Comparison of ENCODE assay signal across 26 cellular contexts in the genomic region with DNA sequence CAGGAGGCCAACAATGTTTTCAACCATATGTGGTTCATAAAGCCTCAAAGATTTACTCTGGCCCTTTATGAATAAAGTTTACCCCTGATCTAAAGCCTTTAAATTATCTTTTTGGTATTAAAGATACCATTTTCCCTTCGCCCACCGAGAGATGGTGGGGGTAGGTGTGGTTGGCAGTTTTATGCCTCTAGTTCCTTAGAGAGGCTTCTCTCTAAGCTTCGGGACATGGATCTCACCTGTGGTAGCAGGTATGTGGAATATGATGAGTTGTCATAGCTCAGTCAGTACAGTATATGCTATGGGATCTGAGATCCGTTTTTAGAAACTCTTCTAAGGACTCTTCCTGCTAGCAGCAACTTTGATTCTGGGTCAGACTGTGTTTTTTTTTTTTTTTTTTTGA. TPM values are rescaled to one million over a fixed set of nuclear protein-coding genes. Genes with fewer than 3 reads are reported as not detected.
DNase-seq lines count a peak whose midpoint lies in the region; ATAC-seq, FAIRE-seq and TF ChIP-seq lines count a peak whose summit lies in the region.
"Had no signal": no experiment of that assay in that cellular context is flagged by ENCODE, and none has a peak within 500 bp of the region (broad histone marks: within the 10 kb centered on the region; RNA-seq: fewer than 3 reads in every experiment).

No MANE protein-coding gene starts in this region.

- no peak for TF ChIP-seq RAD21 in K562 (CRISPR knock-in tag; conservative IDR thresholded peaks at IDR 0.05 in 1 of 2, IDR thresholded peaks at IDR 0.05 in 1 of 2)

- TF ChIP-seq POLR2A in K562 (conservative IDR thresholded peaks at IDR 0.05) = peak; percentile 27

- H4K20me1 ChIP-seq in GM23248 (ENCODE audit: insufficient read depth) (no peaks in the 10 kb centered on the region), K562 (replicated peaks; ENCODE audit: control insufficient read depth, insufficient read depth, low read length) (peaks cover 4% of the 10 kb centered on the region; the same call in 1 of the 2 replicates)

- H3K4me3 ChIP-seq in GM23248 (no peak overlapping the region), K562 (no peak overlapping the region), lower lobe of right lung (no peak overlapping the region)
- H3K4me3 ChIP-seq: ascending aorta, colonic mucosa, gastrocnemius medialis, SJCRH30, upper lobe of left lung had no signal

- ATAC-seq in K562 (no peak), GM18867 (IDR thresholded peaks at IDR 0.05; ENCODE audit: unreplicated experiment) (no peak), lower lobe of right lung (no peak)
- ATAC-seq: gastrocnemius medialis, HCT116 had no signal

- in situ Hi-C loops in GM23248 (cut with MboI) (no loop called here), K562 (cut with MboI) (no loop called here)

- H2AFZ ChIP-seq in GM23248 (no peak overlapping the region), K562 (ENCODE audit: low read depth, low read length) (no peak overlapping the region)
- H2AFZ ChIP-seq: PC-9 had no signal

- no peak for TF ChIP-seq CTCF in K562 (IDR thresholded peaks at IDR 0.05 in 2 of 3, conservative IDR thresholded peaks at IDR 0.05 in 1 of 3; ENCODE audit: insufficient read depth in 2 of 3, low read depth in 1 of 3, low read length in 3 of 3)
- TF ChIP-seq CTCF in nephron (IDR thresholded peaks at IDR 0.05; ENCODE audit: unreplicated experiment in 3 of 3) = no peak
- no peak for TF ChIP-seq CTCF in lower lobe of right lung (IDR thresholded peaks at IDR 0.05)

- TF ChIP-seq EP300 in K562 (IDR thresholded peaks at IDR 0.05; ENCODE audit: low read length) = no peak

- H3K9ac ChIP-seq in GM23248 (peak overlapping the region; percentile 97; the same call in 1 of the 2 replicates), K562 (ENCODE audit: insufficient read depth in 1 of 2, low read depth in 2 of 2, low read length in 2 of 2) (no peak overlapping the region)
- H3K9ac ChIP-seq: KMS-11 had no signal

- H3F3A ChIP-seq in GM23248 (ENCODE audit: insufficient read depth) = peaks cover 62% of the 10 kb centered on the region

- H3K4me3 Mint-ChIP-seq in T-helper 1 cell treated with Interleukin-12 subunit alpha and Interleukin-12 subunit beta and Interleukin-4 antibody, amounts not matched to agents 30 μg/mL and 1 μg/mL, for 36 hours = peak overlapping the region; percentile 21
- peak overlapping the region; percentile 97 to 100 (median 98) for H3K4me3 Mint-ChIP-seq in nephron

- H3K4me2 ChIP-seq in GM23248 (ENCODE audit: unreplicated experiment) = no peak overlapping the region
- no peak overlapping the region for H3K4me2 ChIP-seq in K562 (ENCODE audit: insufficient read depth, low read length)
- H3K4me2 ChIP-seq: KMS-11 had no signal

- H3K27me3 ChIP-seq in GM23248 (replicated peaks; ENCODE audit: insufficient read depth) (no peaks in the 10 kb centered on the region), K562 (ENCODE audit: control insufficient read depth in 2 of 2, insufficient read depth in 2 of 2, low read length in 2 of 2) (no peaks in the 10 kb centered on the region), lower lobe of right lung (ENCODE audit: low read depth) (no peaks in the 10 kb centered on the region)
- H3K27me3 ChIP-seq: ascending aorta, colonic mucosa, gastrocnemius medialis, SJCRH30, upper lobe of left lung had no signal

- H3K9me3 Mint-ChIP-seq in T-helper 1 cell treated with Interleukin-12 subunit alpha and Interleukin-12 subunit beta and Interleukin-4 antibody, amounts not matched to agents 30 μg/mL and 1 μg/mL, for 36 hours = no peaks in the 10 kb centered on the region
- H3K9me3 Mint-ChIP-seq in nephron = no peaks in the 10 kb centered on the region

- H3K4me1 Mint-ChIP-seq in T-helper 1 cell treated with Interleukin-12 subunit alpha and Interleukin-12 subunit beta and Interleukin-4 antibody, amounts not matched to agents 30 μg/mL and 1 μg/mL, for 36 hours (ENCODE audit: low read depth) = peaks cover 24% of the 10 kb centered on the region
- H3K4me1 Mint-ChIP-seq in nephron = peaks cover 53% of the 10 kb centered on the region

- H3K27ac ChIP-seq in GM23248 = no peak overlapping the region
- no peak overlapping the region for H3K27ac ChIP-seq in K562 (ENCODE audit: extremely low read depth, low read depth, low read length)
- H3K27ac ChIP-seq in lower lobe of right lung = no peak overlapping the region
- H3K27ac ChIP-seq: ascending aorta, colonic mucosa, KMS-11, left ventricle myocardium inferior, PC-9, SJCRH30, upper lobe of left lung had no signal

- H3K36me3 ChIP-seq in GM23248 (ENCODE audit: low read depth) (peaks cover 12% of the 10 kb centered on the region; the same call in 1 of the 2 replicates), K562 (ENCODE audit: control insufficient read depth, insufficient read depth, low read length) (peaks cover 56% of the 10 kb centered on the region), lower lobe of right lung (peaks cover 40% of the 10 kb centered on the region)
- H3K36me3 ChIP-seq: colonic mucosa had no signal

- H3K79me2 ChIP-seq in GM23248 (ENCODE audit: insufficient read depth) (peaks cover 29% of the 10 kb centered on the region), K562 (ENCODE audit: control insufficient read depth, insufficient read depth, low read length) (peaks cover 23% of the 10 kb centered on the region)

- FAIRE-seq in K562 (lab: Jason Lieb, UNC) = no peak

- H3K9me1 ChIP-seq in K562 (ENCODE audit: control insufficient read depth, insufficient read depth, low read length) = no peaks in the 10 kb centered on the region

- POLR2A ChIA-PET in K562 (lab: Yijun Ruan, JAX) = interaction anchor here (0.7 to 3.9 kb wide), 4 partner anchors 8 to 39 kb away, joined by 3 to 22 read pairs (median 5); a partner anchor contains a TSS

- no peaks in the 10 kb centered on the region for H3K27me3 Mint-ChIP-seq in T-helper 1 cell treated with Interleukin-12 subunit alpha and Interleukin-12 subunit beta and Interleukin-4 antibody, amounts not matched to agents 30 μg/mL and 1 μg/mL, for 36 hours (ENCODE audit: low read depth)
- H3K27me3 Mint-ChIP-seq in nephron (ENCODE audit: low read depth) = no peaks in the 10 kb centered on the region

- no peaks in the 10 kb centered on the region for H3K9me2 ChIP-seq in GM23248 (ENCODE audit: insufficient read depth)

- peaks cover 32% of the 10 kb centered on the region for H3K36me3 Mint-ChIP-seq in T-helper 1 cell treated with Interleukin-12 subunit alpha and Interleukin-12 subunit beta and Interleukin-4 antibody, amounts not matched to agents 30 μg/mL and 1 μg/mL, for 36 hours (ENCODE audit: low read depth)
- H3K36me3 Mint-ChIP-seq in nephron (ENCODE audit: low read depth) = peaks cover 42% of the 10 kb centered on the region

- H3K9me3 ChIP-seq in GM23248 (ENCODE audit: low read depth) (no peaks in the 10 kb centered on the region), K562 (replicated peaks; ENCODE audit: control insufficient read depth, insufficient read depth, low read depth, low read length) (no peaks in the 10 kb centered on the region), lower lobe of right lung (no peaks in the 10 kb centered on the region)
- H3K9me3 ChIP-seq: ascending aorta, colonic mucosa, gastrocnemius medialis, left ventricle myocardium inferior, SJCRH30, upper lobe of left lung had no signal

- BruUV-seq in K562 (replicated peaks; lab: Mats Ljungman, UMichigan) = no TSS peak

- peak overlapping the region; percentile 31 for H3K27ac Mint-ChIP-seq in T-helper 1 cell treated with Interleukin-12 subunit alpha and Interleukin-12 subunit beta and Interleukin-4 antibody, amounts not matched to agents 30 μg/mL and 1 μg/mL, for 36 hours
- peak overlapping the region in 2 of 3 experiments; percentile 50 to 74 for H3K27ac Mint-ChIP-seq in nephron

- peaks cover 15% of the 10 kb centered on the region for H3K4me1 ChIP-seq in GM23248 (ENCODE audit: insufficient read depth)
- H3K4me1 ChIP-seq in K562 (replicated peaks in 1 of 2; ENCODE audit: control insufficient read depth in 2 of 2, insufficient read depth in 2 of 2, low read length in 2 of 2) = peaks cover 12 to 33% of the 10 kb centered on the region in 2 experiments
- H3K4me1 ChIP-seq in lower lobe of right lung = peaks cover 27% of the 10 kb centered on the region

- WGBS in GM23248 (ENCODE audit: low coverage in 1 of 2, low lambda C conversion rate in 2 of 2, missing lambda C conversion rate in 2 of 2), 2 experiments = 98 to 100% methylated on average over 4 of the region's 4 CpGs
- WGBS in K562 (ENCODE audit: insufficient coverage, low coverage, missing lambda C conversion rate) = 94% methylated on average over 4 of the region's 4 CpGs

- DNase-seq in T-helper 1 cell (no peak), GM23248 (no peak), K562 (ENCODE audit: extremely low read depth in 1 of 4, low spot score in 3 of 4) (no peak), NCI-H2029 (lab: John Stamatoyannopoulos, UW) (no peak), lower lobe of right lung (no peak)
- DNase-seq: 8988T; activated CD4-positive, alpha-beta T cell treated with anti-CD3 and anti-CD28 coated beads for 1 hour; colonic mucosa; DMS79; gastrocnemius medialis; left ventricle myocardium inferior; NCI-H1048; NCI-H748 treated with DMSO at 0.1 percent for 48 hours; PC-9; SJCRH30; stimulated activated naive CD4-positive, alpha-beta T cell treated with Interleukin-2 at 50 U/mL for 16 hours; T-helper 9 cell; upper lobe of left lung had no signal

- intact Hi-C loops in K562 (cut with micrococcal nuclease) (no loop called here), lower lobe of right lung (cut with DNase I) (no loop called here)

- CTCF ChIA-PET in K562 (lab: Yijun Ruan, JAX; ENCODE audit: low intra/inter-chr PET ratio) = no interaction called here

RNA-seq across cellular contexts. Expression of a gene that starts 2.3 kb away (rescaled TPM):
- total RNA-seq in GM23248 (2014; rRNA removed; shearing (Covaris generic)) = 77.9 and 138 TPM in 2 replicates
- polyA plus RNA-seq in GM23248 (2016; fragmentation: Nextera tagmentation; extraction: Ambion mirVana) = 1,006 and 1,056 TPM in 2 replicates
- 72.2 and 104 TPM in 2 replicates for total RNA-seq in K562 (2011; cell fraction: chromatin; rRNA removed; ENCODE audit: low replicate concordance)
- 114 and 128 TPM in 2 replicates for total RNA-seq in K562 (2011; cell fraction: nucleolus; rRNA removed)
- total RNA-seq in K562 (2011; cell fraction: nucleoplasm; rRNA removed) = 118 and 129 TPM in 2 replicates
- total RNA-seq in K562 (2014; rRNA removed) = 307 and 353 TPM in 2 replicates
- 641 and 716 TPM in 2 replicates for total RNA-seq in K562 (2014; rRNA removed; fragmentation: Illumina TruSeq; extraction: Trizol)
- 334 and 373 TPM in 2 replicates for total RNA-seq in K562 (2015; rRNA removed; fragmentation: Illumina TruSeq; extraction: Trizol)
- 888 and 1,004 TPM in 2 replicates for total RNA-seq in K562 (2021)
- polyA plus RNA-seq in K562 (2011; rRNA removed) = 813 and 883 TPM in 2 replicates
- 439 and 559 TPM in 2 replicates for polyA plus RNA-seq in K562 (2011; cell fraction: cytosol; rRNA removed)
- 273 and 303 TPM in 2 replicates for polyA plus RNA-seq in K562 (2011; cell fraction: nucleus; rRNA removed)
- 351 and 842 TPM in 2 replicates for polyA plus RNA-seq in K562 (2012)
- 235 and 336 TPM in 2 replicates for polyA plus RNA-seq in K562 (2014; fragmentation: Illumina TruSeq; extraction: Trizol)
- 1,000 to 10,000 TPM; 2,318 to 2,421 TPM for polyA plus RNA-seq in K562 (2014; fragmentation: Nextera tagmentation; extraction: Ambion mirVana)
- 883 and 917 TPM in 2 replicates for polyA plus RNA-seq in K562 (2014; rRNA removed)
- 61.8 and 67.0 TPM in 2 replicates for polyA minus RNA-seq in K562 (2011; rRNA and poly(A)+ RNA removed)
- 54.0 and 70.0 TPM in 2 replicates for polyA minus RNA-seq in K562 (2011; cell fraction: cytosol; rRNA and poly(A)+ RNA removed)
- polyA minus RNA-seq in K562 (2011; cell fraction: nucleus; rRNA and poly(A)+ RNA removed) = 59.4 and 82.3 TPM in 2 replicates
- 271 TPM for total RNA-seq in lower lobe of right lung

RNA-seq across cellular contexts. Expression of a gene that starts 2.5 kb away (rescaled TPM):
- total RNA-seq in GM23248 (2014; rRNA removed; shearing (Covaris generic)) = 0.32 TPM in 1 of 2 replicates, not detected in the other
- polyA plus RNA-seq in GM23248 (2016; fragmentation: Nextera tagmentation; extraction: Ambion mirVana) = not detected in 2 replicates
- total RNA-seq in K562 (2011; cell fraction: chromatin; rRNA removed; ENCODE audit: low replicate concordance) = 0.25 and 1.1 TPM in 2 replicates
- total RNA-seq in K562 (2011; cell fraction: nucleolus; rRNA removed) = 0.17 and 0.39 TPM in 2 replicates
- 0.44 and 0.69 TPM in 2 replicates for total RNA-seq in K562 (2011; cell fraction: nucleoplasm; rRNA removed)
- total RNA-seq in K562 (2014; rRNA removed) = 0.12 TPM in 1 of 2 replicates, not detected in the other
- 0.13 and 0.18 TPM in 2 replicates for total RNA-seq in K562 (2014; rRNA removed; fragmentation: Illumina TruSeq; extraction: Trizol)
- total RNA-seq in K562 (2015; rRNA removed; fragmentation: Illumina TruSeq; extraction: Trizol) = 0.15 and 0.18 TPM in 2 replicates
- total RNA-seq in K562 (2021) = 0.20 and 0.22 TPM in 2 replicates
- polyA plus RNA-seq in K562 (2011; rRNA removed) = 0.70 and 1.1 TPM in 2 replicates
- polyA plus RNA-seq in K562 (2011; cell fraction: cytosol; rRNA removed) = 0.30 and 0.52 TPM in 2 replicates
- polyA plus RNA-seq in K562 (2011; cell fraction: nucleus; rRNA removed) = 0.68 and 1.2 TPM in 2 replicates
- polyA plus RNA-seq in K562 (2012) = 0.22 and 0.35 TPM in 2 replicates
- polyA plus RNA-seq in K562 (2014; fragmentation: Illumina TruSeq; extraction: Trizol) = 0.28 and 0.37 TPM in 2 replicates
- polyA plus RNA-seq in K562 (2014; fragmentation: Nextera tagmentation; extraction: Ambion mirVana) = under 1 TPM; 0.10 to 0.15 TPM
- polyA plus RNA-seq in K562 (2014; rRNA removed) = 0.27 and 0.66 TPM in 2 replicates
- polyA minus RNA-seq in K562 (2011; rRNA and poly(A)+ RNA removed) = 0.39 and 0.45 TPM in 2 replicates
- not detected in 2 replicates for polyA minus RNA-seq in K562 (2011; cell fraction: cytosol; rRNA and poly(A)+ RNA removed)
- 0.78 TPM in 1 of 2 replicates, not detected in the other for polyA minus RNA-seq in K562 (2011; cell fraction: nucleus; rRNA and poly(A)+ RNA removed)
- total RNA-seq in lower lobe of right lung = 0.15 TPM
- total RNA-seq: ascending aorta had no signal

RNA-seq across cellular contexts. Expression of a gene that starts 4.7 kb away (rescaled TPM):
- total RNA-seq in GM23248 (2014; rRNA removed; shearing (Covaris generic)) = 0.13 TPM in 1 of 2 replicates, not detected in the other
- polyA plus RNA-seq in GM23248 (2016; fragmentation: Nextera tagmentation; extraction: Ambion mirVana) = 0.33 and 0.67 TPM in 2 replicates
- 15.5 and 22.5 TPM in 2 replicates for total RNA-seq in K562 (2011; cell fraction: chromatin; rRNA removed; ENCODE audit: low replicate concordance)
- total RNA-seq in K562 (2011; cell fraction: nucleolus; rRNA removed) = 9.0 and 10.5 TPM in 2 replicates
- total RNA-seq in K562 (2011; cell fraction: nucleoplasm; rRNA removed) = 14.2 and 21.1 TPM in 2 replicates
- 1.1 and 2.2 TPM in 2 replicates for total RNA-seq in K562 (2014; rRNA removed)
- total RNA-seq in K562 (2014; rRNA removed; fragmentation: Illumina TruSeq; extraction: Trizol) = 2.8 TPM in 2 replicates
- total RNA-seq in K562 (2015; rRNA removed; fragmentation: Illumina TruSeq; extraction: Trizol) = 2.9 and 3.1 TPM in 2 replicates
- 1.8 and 2.0 TPM in 2 replicates for total RNA-seq in K562 (2021)
- polyA plus RNA-seq in K562 (2011; rRNA removed) = 4.9 and 5.6 TPM in 2 replicates
- polyA plus RNA-seq in K562 (2011; cell fraction: cytosol; rRNA removed) = 0.82 and 2.1 TPM in 2 replicates
- polyA plus RNA-seq in K562 (2011; cell fraction: nucleus; rRNA removed) = 20.8 and 21.9 TPM in 2 replicates
- polyA plus RNA-seq in K562 (2012) = 1.3 and 1.4 TPM in 2 replicates
- polyA plus RNA-seq in K562 (2014; fragmentation: Illumina TruSeq; extraction: Trizol) = 2.0 and 2.5 TPM in 2 replicates
- polyA plus RNA-seq in K562 (2014; fragmentation: Nextera tagmentation; extraction: Ambion mirVana) = 1 to 10 TPM; 2.0 to 2.9 TPM
- 2.3 and 2.4 TPM in 2 replicates for polyA plus RNA-seq in K562 (2014; rRNA removed)
- polyA minus RNA-seq in K562 (2011; rRNA and poly(A)+ RNA removed) = 3.3 and 5.2 TPM in 2 replicates
- 0.57 and 1.4 TPM in 2 replicates for polyA minus RNA-seq in K562 (2011; cell fraction: cytosol; rRNA and poly(A)+ RNA removed)
- 3.6 and 5.9 TPM in 2 replicates for polyA minus RNA-seq in K562 (2011; cell fraction: nucleus; rRNA and poly(A)+ RNA removed)
- total RNA-seq in lower lobe of right lung = 1.7 TPM

RNA-seq across cellular contexts. Expression of a gene that starts 38.3 kb away (rescaled TPM):
- total RNA-seq in GM23248 (2014; rRNA removed; shearing (Covaris generic)) = 9.9 and 13.2 TPM in 2 replicates
- polyA plus RNA-seq in GM23248 (2016; fragmentation: Nextera tagmentation; extraction: Ambion mirVana) = 3.8 and 3.9 TPM in 2 replicates
- 39.2 and 105 TPM in 2 replicates for total RNA-seq in K562 (2011; cell fraction: chromatin; rRNA removed; ENCODE audit: low replicate concordance)
- total RNA-seq in K562 (2011; cell fraction: nucleolus; rRNA removed) = 53.7 and 55.5 TPM in 2 replicates
- 27.4 and 41.9 TPM in 2 replicates for total RNA-seq in K562 (2011; cell fraction: nucleoplasm; rRNA removed)
- 13.0 and 18.6 TPM in 2 replicates for total RNA-seq in K562 (2014; rRNA removed)
- total RNA-seq in K562 (2014; rRNA removed; fragmentation: Illumina TruSeq; extraction: Trizol) = 5.3 and 6.1 TPM in 2 replicates
- total RNA-seq in K562 (2015; rRNA removed; fragmentation: Illumina TruSeq; extraction: Trizol) = 10.9 and 13.3 TPM in 2 replicates
- 25.6 and 26.5 TPM in 2 replicates for total RNA-seq in K562 (2021)
- polyA plus RNA-seq in K562 (2011; rRNA removed) = 11.9 and 12.8 TPM in 2 replicates
- 18.1 and 28.6 TPM in 2 replicates for polyA plus RNA-seq in K562 (2011; cell fraction: cytosol; rRNA removed)
- 28.4 and 60.2 TPM in 2 replicates for polyA plus RNA-seq in K562 (2011; cell fraction: nucleus; rRNA removed)
- polyA plus RNA-seq in K562 (2012) = 19.1 and 22.2 TPM in 2 replicates
- 14.6 and 14.8 TPM in 2 replicates for polyA plus RNA-seq in K562 (2014; fragmentation: Illumina TruSeq; extraction: Trizol)
- polyA plus RNA-seq in K562 (2014; fragmentation: Nextera tagmentation; extraction: Ambion mirVana) = under 1 TPM; 0.44 to 0.50 TPM
- polyA plus RNA-seq in K562 (2014; rRNA removed) = 22.3 and 26.0 TPM in 2 replicates
- 3.8 and 7.6 TPM in 2 replicates for polyA minus RNA-seq in K562 (2011; rRNA and poly(A)+ RNA removed)
- polyA minus RNA-seq in K562 (2011; cell fraction: cytosol; rRNA and poly(A)+ RNA removed) = 6.1 and 7.0 TPM in 2 replicates
- 11.3 and 12.4 TPM in 2 replicates for polyA minus RNA-seq in K562 (2011; cell fraction: nucleus; rRNA and poly(A)+ RNA removed)
- 17.3 TPM for total RNA-seq in lower lobe of right lung

RNA-seq across cellular contexts. Expression of a gene that starts 55.7 kb away (rescaled TPM):
- not detected in 2 replicates for total RNA-seq in GM23248 (2014; rRNA removed; shearing (Covaris generic))
- polyA plus RNA-seq in GM23248 (2016; fragmentation: Nextera tagmentation; extraction: Ambion mirVana) (not detected in 2 replicates), K562 (2011; rRNA removed) (not detected in 2 replicates), K562 (2014; fragmentation: Illumina TruSeq; extraction: Trizol) (not detected in 2 replicates), K562 (2014; fragmentation: Nextera tagmentation; extraction: Ambion mirVana) (not detected), K562 (2014; rRNA removed) (not detected in 2 replicates)
- total RNA-seq in K562 (2011; cell fraction: chromatin; rRNA removed; ENCODE audit: low replicate concordance) = not detected in 2 replicates
- not detected in 2 replicates for total RNA-seq in K562 (2011; cell fraction: nucleolus; rRNA removed)
- not detected in 2 replicates for total RNA-seq in K562 (2011; cell fraction: nucleoplasm; rRNA removed)
- total RNA-seq in K562 (2014; rRNA removed) (not detected in 2 replicates), K562 (2014; rRNA removed; fragmentation: Illumina TruSeq; extraction: Trizol) (not detected in 2 replicates), K562 (2015; rRNA removed; fragmentation: Illumina TruSeq; extraction: Trizol) (not detected in 2 replicates), K562 (2021) (not detected in 2 replicates), lower lobe of right lung (0.18 TPM)
- not detected in 2 replicates for polyA plus RNA-seq in K562 (2011; cell fraction: cytosol; rRNA removed)
- polyA plus RNA-seq in K562 (2011; cell fraction: nucleus; rRNA removed) = not detected in 2 replicates
- 0.03 and 0.06 TPM in 2 replicates for polyA plus RNA-seq in K562 (2012)
- not detected in 2 replicates for polyA minus RNA-seq in K562 (2011; rRNA and poly(A)+ RNA removed)
- polyA minus RNA-seq in K562 (2011; cell fraction: cytosol; rRNA and poly(A)+ RNA removed) = not detected in 2 replicates
- polyA minus RNA-seq in K562 (2011; cell fraction: nucleus; rRNA and poly(A)+ RNA removed) = not detected in 2 replicates
- total RNA-seq: ascending aorta, left ventricle myocardium inferior, PC-9, pulmonary artery endothelial cell had no signal
- polyA plus RNA-seq: BJ had no signal
